23 cellular contexts compared by ENCODE assay signal in genomic region chr16:76222853-76223252, GRCh38. TPM values are rescaled to one million over a fixed set of nuclear protein-coding genes. Genes with fewer than 3 reads are reported as not detected.
A peak's percentile ranks its signal among the peaks of the same experiment; 100 is the strongest.
DNase-seq lines count a peak whose midpoint lies in the region; ATAC-seq and TF ChIP-seq lines count a peak whose summit lies in the region.
"Had no signal": no experiment of that assay in that cellular context is flagged by ENCODE, and none has a peak within 500 bp of the region (broad histone marks: within the 10 kb centered on the region; RNA-seq: fewer than 3 reads in every experiment).

No MANE protein-coding gene starts in this region.

- POLR2A ChIA-PET in MCF 10A (lab: Yijun Ruan, JAX) = no interaction called here
- POLR2A ChIA-PET in WTC11 (lab: Charles Lee) = no interaction called here

- H3K36me3 ChIP-seq in breast epithelium = no peaks in the 10 kb centered on the region

- no peaks in the 10 kb centered on the region for H3K9me3 Mint-ChIP-seq in MCF 10A (ENCODE audit: unreplicated experiment)
- H3K9me3 Mint-ChIP-seq in WTC11 = peaks cover 28% of the 10 kb centered on the region
- no peaks in the 10 kb centered on the region for H3K9me3 Mint-ChIP-seq in progenitor cell of endocrine pancreas (ENCODE audit: low read depth)

- H3K27ac ChIP-seq in breast epithelium = no peak overlapping the region
- H3K27ac ChIP-seq: 22Rv1, C4-2B, GM23248 had no signal

- intact Hi-C loops in MCF 10A (cut with micrococcal nuclease) = no loop called here
- intact Hi-C loops in breast epithelium (cut with DNase I; ENCODE audit: low total_unique reads) = no loop called here

- H3K4me1 ChIP-seq in breast epithelium = no peaks in the 10 kb centered on the region

- H3K27me3 ChIP-seq in breast epithelium = no peaks in the 10 kb centered on the region

- H3K27ac Mint-ChIP-seq in MCF 10A (ENCODE audit: low read depth, unreplicated experiment) (no peak overlapping the region), WTC11 (no peak overlapping the region), progenitor cell of endocrine pancreas (peak overlapping the region; percentile 87)

- H3K27me3 Mint-ChIP-seq in MCF 10A (ENCODE audit: insufficient read depth, unreplicated experiment) (no peaks in the 10 kb centered on the region), WTC11 (ENCODE audit: low read depth) (peaks cover 94% of the 10 kb centered on the region), progenitor cell of endocrine pancreas (no peaks in the 10 kb centered on the region)

- H3K4me3 Mint-ChIP-seq in MCF 10A (ENCODE audit: unreplicated experiment) (no peak overlapping the region), WTC11 (no peak overlapping the region), progenitor cell of endocrine pancreas (ENCODE audit: low read depth) (no peak overlapping the region)

- CTCF ChIA-PET in MCF 10A (lab: Yijun Ruan, JAX) = interaction anchor here (0.7 kb wide), 2 partner anchors 63 to 737 kb away, joined by 3 read pairs; no protein-coding TSS in a partner anchor
- CTCF ChIA-PET in WTC11 (lab: Charles Lee) = no interaction called here

- TF ChIP-seq CTCF in MCF 10A (IDR thresholded peaks at IDR 0.05; ENCODE audit: unreplicated experiment) = no peak
- TF ChIP-seq CTCF in breast epithelium (IDR thresholded peaks at IDR 0.05) = no peak
- TF ChIP-seq CTCF in WTC11 (IDR thresholded peaks at IDR 0.05) = no peak
- no peak for TF ChIP-seq CTCF in progenitor cell of endocrine pancreas (IDR thresholded peaks at IDR 0.05; ENCODE audit: unreplicated experiment)

- ATAC-seq in WTC11 (peak; percentile 56), HG03135 (IDR thresholded peaks at IDR 0.05; ENCODE audit: unreplicated experiment) (no peak)
- ATAC-seq: SK-N-SH treated with all-trans-retinoic acid at 6 μM for 48 hours had no signal

- H3K4me1 Mint-ChIP-seq in MCF 10A (ENCODE audit: insufficient read depth, unreplicated experiment) = peaks cover 11% of the 10 kb centered on the region
- H3K4me1 Mint-ChIP-seq in WTC11 = peaks cover 15% of the 10 kb centered on the region
- peaks cover 30% of the 10 kb centered on the region for H3K4me1 Mint-ChIP-seq in progenitor cell of endocrine pancreas (ENCODE audit: low read depth)

- no TSS peak for BruUV-seq in MCF 10A (replicated peaks; lab: Mats Ljungman, UMichigan)

- no peak overlapping the region for H3K4me3 ChIP-seq in breast epithelium
- H3K4me3 ChIP-seq: GM23248 had no signal

- H3K36me3 Mint-ChIP-seq in MCF 10A (ENCODE audit: insufficient read depth, unreplicated experiment) = no peaks in the 10 kb centered on the region
- peaks cover 19% of the 10 kb centered on the region for H3K36me3 Mint-ChIP-seq in WTC11
- H3K36me3 Mint-ChIP-seq in progenitor cell of endocrine pancreas (ENCODE audit: insufficient read depth) = no peaks in the 10 kb centered on the region

- TF ChIP-seq POLR2A in breast epithelium (IDR thresholded peaks at IDR 0.05) = no peak

- peak; percentile 13 for DNase-seq in MCF 10A (ENCODE audit: unreplicated experiment)
- DNase-seq in breast epithelium (ENCODE audit: low spot score in 2 of 2) = no peak
- DNase-seq in WTC11 (ENCODE audit: low spot score) = no peak
- DNase-seq in iPS-NIHi7 (ENCODE audit: extremely low spot score) = peak; percentile 21
- DNase-seq in progenitor cell of endocrine pancreas (ENCODE audit: low spot score, unreplicated experiment) = no peak
- no peak for DNase-seq in NCI-H1930 (lab: John Stamatoyannopoulos, UW)
- no peak for DNase-seq in activated CD4-positive, CD25-positive, alpha-beta regulatory T cell (lab: John Stamatoyannopoulos, UW)
- DNase-seq: AML-193, GF-D8, GM23248, KG1, NCI-H1048, NCI-H1436, NCI-H2081 treated with DMSO at 0.1 percent for 48 hours, NCI-H510A, NCI-H774, OCI-M1, Right ventricle myocardium superior had no signal

- H3K9me3 ChIP-seq in breast epithelium = no peaks in the 10 kb centered on the region

TF ChIP-seq in WTC11, 78 proteins besides CTCF, POLR2A, EP300 and RAD21:
- TF ChIP-seq KAT7 (CRISPR knock-in tag; IDR thresholded peaks at IDR 0.05; ENCODE audit: borderline replicate concordance) (no peak), TEAD4 (CRISPR knock-in tag; IDR thresholded peaks at IDR 0.05) (no peak), PREB (CRISPR knock-in tag; IDR thresholded peaks at IDR 0.05; ENCODE audit: borderline replicate concordance) (no peak), ZNF416 (CRISPR knock-in tag; IDR thresholded peaks at IDR 0.05) (no peak), SMAD3 (CRISPR knock-in tag; IDR thresholded peaks at IDR 0.05; ENCODE audit: borderline replicate concordance) (no peak), E2F1 (CRISPR knock-in tag; IDR thresholded peaks at IDR 0.05) (no peak), ERG (CRISPR knock-in tag; IDR thresholded peaks at IDR 0.05) (no peak), SOX15 (CRISPR knock-in tag; IDR thresholded peaks at IDR 0.05) (no peak), ZNF263 (CRISPR knock-in tag; IDR thresholded peaks at IDR 0.05; ENCODE audit: low read depth) (no peak), OVOL2 (CRISPR knock-in tag; IDR thresholded peaks at IDR 0.05; ENCODE audit: borderline replicate concordance) (no peak), CREM (CRISPR knock-in tag; IDR thresholded peaks at IDR 0.05) (no peak), NR2C2 (CRISPR knock-in tag; IDR thresholded peaks at IDR 0.05) (no peak), ZNF317 (CRISPR knock-in tag; IDR thresholded peaks at IDR 0.05; ENCODE audit: borderline replicate concordance, low read depth) (no peak), ESRRA (CRISPR knock-in tag; IDR thresholded peaks at IDR 0.05; ENCODE audit: borderline replicate concordance) (no peak), SMAD4 (CRISPR knock-in tag; IDR thresholded peaks at IDR 0.05) (no peak)

RNA-seq across cellular contexts. Expression of gene CNTNAP4, which starts 54.3 kb away (rescaled TPM):
- total RNA-seq in MCF 10A (2022) (not detected in 2 replicates), breast epithelium (not detected), WTC11 (2021) (not detected in 3 replicates), progenitor cell of endocrine pancreas (0.33 and 0.74 TPM in 2 replicates)
- total RNA-seq: GM23248, M059J, Right ventricle myocardium superior had no signal

Comparison
In these comparisons a context has a peak if more than half of its experiments do, and no peak if none do; other contexts are left out.
1. DNase-seq: peak in MCF 10A (single experiment) and iPS-NIHi7 (single experiment); none in breast epithelium (0 of 2), WTC11 (single experiment), progenitor cell of endocrine pancreas (single experiment), NCI-H1930 (0 of 2) and activated CD4-positive, CD25-positive, alpha-beta regulatory T cell (0 of 4).